In genomic region chr4:128862608-128863313, GRCh38 we compare ENCODE assay signal across 8 cellular contexts. TPM values are rescaled to one million over a fixed set of nuclear protein-coding genes. Genes with fewer than 3 reads are reported as not detected.
DNase-seq lines count a peak whose midpoint lies in the region; ATAC-seq and TF ChIP-seq lines count a peak whose summit lies in the region.

No MANE protein-coding gene starts in this region.

- H2BK15ac ChIP-seq in mesendoderm (replicated peaks; ENCODE audit: low read depth), result no peak overlapping the region

- no peak for TF ChIP-seq CTCF in SK-N-SH (IDR thresholded peaks at IDR 0.05)

- CTCF ChIA-PET in SK-N-SH (lab: Yijun Ruan, JAX), result interaction anchor here (0.6 to 2.6 kb wide), 34 partner anchors 8 to 672 kb away, joined by 3 to 15 read pairs (median 4); partner anchors contain the start of gene JADE1

- no peak for TF ChIP-seq EP300 in SK-N-SH (IDR thresholded peaks at IDR 0.05; ENCODE audit: borderline replicate concordance in 1 of 2, low read depth in 1 of 2, low read length in 1 of 2)

- no peak overlapping the region for H3K4ac ChIP-seq in mesendoderm (ENCODE audit: low read depth, low read length)

- no peak overlapping the region for H2AK5ac ChIP-seq in mesendoderm (ENCODE audit: low read length)

- no peak overlapping the region for H3K23ac ChIP-seq in mesendoderm (ENCODE audit: low read length)

- peaks cover 80% of the 10 kb centered on the region for H3K36me3 Mint-ChIP-seq in activated T-helper 2 cell treated with anti-CD3 and anti-CD28 coated beads, Interferon-gamma antibody, Interleukin-2, Interleukin-4, amounts not matched to agents 10 μg/mL and 5 μg/mL and 100 μg/mL, durations not matched to agents 14 hours and 24 hours and 36 hours (ENCODE audit: low read depth)

- DNase-seq in SK-N-SH (no peak), mesendoderm (peak; percentile 67), kidney glomerular epithelial cell (lab: John Stamatoyannopoulos, UW) (no peak), NCI-H2196 treated with DMSO at 0.1 percent for 48 hours (lab: John Stamatoyannopoulos, UW; ENCODE audit: unreplicated experiment) (no peak), AML-193 (lab: John Stamatoyannopoulos, UW) (no peak)
- DNase-seq in activated T-helper 2 cell treated with anti-CD3 and anti-CD28 coated beads, Interferon-gamma antibody, Interleukin-2, Interleukin-4, amounts not matched to agents 10 μg/mL and 5 μg/mL and 100 μg/mL, durations not matched to agents 14 hours and 24 hours and 36 hours (ENCODE audit: low spot score), result no peak

- H3K4me3 Mint-ChIP-seq in activated T-helper 2 cell treated with anti-CD3 and anti-CD28 coated beads, Interferon-gamma antibody, Interleukin-2, Interleukin-4, amounts not matched to agents 10 μg/mL and 5 μg/mL and 100 μg/mL, durations not matched to agents 14 hours and 24 hours and 36 hours (ENCODE audit: low read depth), result no peak overlapping the region

- peaks cover 7% of the 10 kb centered on the region; the same call in 1 of the 2 replicates for H3K79me2 ChIP-seq in SK-N-SH (ENCODE audit: insufficient read depth)
- H3K79me2 ChIP-seq in mesendoderm (ENCODE audit: control insufficient read depth, insufficient read depth, low read length), result peaks cover 9% of the 10 kb centered on the region

- no peaks in the 10 kb centered on the region for H4K20me1 ChIP-seq in SK-N-SH (ENCODE audit: insufficient read depth)

- no peaks in the 10 kb centered on the region for H3F3A ChIP-seq in SK-N-SH (replicated peaks; ENCODE audit: insufficient read depth)

- no peak overlapping the region for H3K18ac ChIP-seq in mesendoderm (ENCODE audit: low read length)

- H3K9me3 Mint-ChIP-seq in activated T-helper 2 cell treated with anti-CD3 and anti-CD28 coated beads, Interferon-gamma antibody, Interleukin-2, Interleukin-4, amounts not matched to agents 10 μg/mL and 5 μg/mL and 100 μg/mL, durations not matched to agents 14 hours and 24 hours and 36 hours, result no peaks in the 10 kb centered on the region

- H3K4me3 ChIP-seq in SK-N-SH (ENCODE audit: low read depth in 2 of 2, low read length in 1 of 2), result no peak overlapping the region
- no peak overlapping the region for H3K4me3 ChIP-seq in mesendoderm (ENCODE audit: low read length)

- no peaks in the 10 kb centered on the region for H3K27me3 ChIP-seq in SK-N-SH (ENCODE audit: insufficient read depth)
- no peaks in the 10 kb centered on the region for H3K27me3 ChIP-seq in mesendoderm (ENCODE audit: insufficient read depth, low read length, poor library complexity)

- H3K56ac ChIP-seq in mesendoderm (ENCODE audit: low read length), result peak overlapping the region; percentile 10

- WGBS in SK-N-SH (ENCODE audit: low lambda C conversion rate), result 88% methylated on average over 11 of the region's 14 CpGs
- WGBS in mesendoderm (ENCODE audit: extremely low coverage, insufficient coverage, low lambda C conversion rate), result no CpG with 5 or more reads among the region's 14 CpGs

- peaks cover 12% of the 10 kb centered on the region for H3K79me1 ChIP-seq in mesendoderm (ENCODE audit: low read length)

- TF ChIP-seq RAD21 in SK-N-SH (IDR thresholded peaks at IDR 0.05; ENCODE audit: low read length), result no peak

- no peak overlapping the region for H2BK120ac ChIP-seq in mesendoderm (ENCODE audit: low read depth, low read length)

- H3K9me3 ChIP-seq in SK-N-SH, result no peaks in the 10 kb centered on the region

- POLR2A ChIA-PET in SK-N-SH (lab: Yijun Ruan, JAX), result interaction anchor here (1.0 kb wide), 1 partner anchor 50 kb away, joined by 3 read pairs; no protein-coding TSS in a partner anchor

- H3K9ac ChIP-seq in SK-N-SH, result no peak overlapping the region
- H3K9ac ChIP-seq in mesendoderm (ENCODE audit: low read length), result no peak overlapping the region

- peaks cover 30 to 78% of the 10 kb centered on the region in 2 experiments for H3K36me3 ChIP-seq in SK-N-SH (replicated peaks in 1 of 2; ENCODE audit: control insufficient read depth in 1 of 2, insufficient read depth in 2 of 2, low read length in 1 of 2)
- H3K36me3 ChIP-seq in mesendoderm (ENCODE audit: control insufficient read depth, insufficient read depth, low read length), result peaks cover 10% of the 10 kb centered on the region

- no peak overlapping the region for H2BK5ac ChIP-seq in mesendoderm (ENCODE audit: low read length)

- H3K27ac Mint-ChIP-seq in activated T-helper 2 cell treated with anti-CD3 and anti-CD28 coated beads, Interferon-gamma antibody, Interleukin-2, Interleukin-4, amounts not matched to agents 10 μg/mL and 5 μg/mL and 100 μg/mL, durations not matched to agents 14 hours and 24 hours and 36 hours, result peak overlapping the region; percentile 67

- H3K27me3 Mint-ChIP-seq in activated T-helper 2 cell treated with anti-CD3 and anti-CD28 coated beads, Interferon-gamma antibody, Interleukin-2, Interleukin-4, amounts not matched to agents 10 μg/mL and 5 μg/mL and 100 μg/mL, durations not matched to agents 14 hours and 24 hours and 36 hours (ENCODE audit: low read depth), result no peaks in the 10 kb centered on the region

- H3K27ac ChIP-seq in SK-N-SH (ENCODE audit: low read depth in 2 of 2, low read length in 1 of 2) (no peak overlapping the region; a peak in 1 of 4 replicates), mesendoderm (ENCODE audit: low read depth, low read length) (no peak overlapping the region)

- H3K9me2 ChIP-seq in SK-N-SH, result no peaks in the 10 kb centered on the region

- H4K8ac ChIP-seq in mesendoderm (ENCODE audit: low read depth, low read length), result no peak overlapping the region

- H3K4me1 Mint-ChIP-seq in activated T-helper 2 cell treated with anti-CD3 and anti-CD28 coated beads, Interferon-gamma antibody, Interleukin-2, Interleukin-4, amounts not matched to agents 10 μg/mL and 5 μg/mL and 100 μg/mL, durations not matched to agents 14 hours and 24 hours and 36 hours (ENCODE audit: low read depth), result peaks cover 42% of the 10 kb centered on the region

- ATAC-seq in SK-N-SH treated with all-trans-retinoic acid at 6 μM for 48 hours (peak; percentile 14; the same call in 2 of the 3 replicates), HG03521 (IDR thresholded peaks at IDR 0.05; ENCODE audit: unreplicated experiment) (peak; percentile 38)

- intact Hi-C loops in activated T-helper 2 cell treated with anti-CD3 and anti-CD28 coated beads, Interferon-gamma antibody, Interleukin-2, Interleukin-4, amounts not matched to agents 10 μg/mL and 5 μg/mL and 100 μg/mL, durations not matched to agents 14 hours and 24 hours and 36 hours (cut with micrococcal nuclease), result loop anchor here (1.0 to 10.0 kb wide), 8 partner anchors 22 to 671 kb away; partner anchors contain the start of gene SCLT1

- H3K4me1 ChIP-seq in SK-N-SH (ENCODE audit: control insufficient read depth in 1 of 2, insufficient read depth in 2 of 2, low read depth in 1 of 2, low read length in 1 of 2), result peaks cover 0 to 23% of the 10 kb centered on the region in 2 experiments; a peak in 1 of 4 replicates
- peaks cover 2% of the 10 kb centered on the region for H3K4me1 ChIP-seq in mesendoderm (ENCODE audit: control insufficient read depth, low read depth, low read length)

- no peak overlapping the region for H2AFZ ChIP-seq in SK-N-SH (ENCODE audit: low read depth)

- H3K4me2 ChIP-seq in SK-N-SH, result no peak overlapping the region
- no peak overlapping the region for H3K4me2 ChIP-seq in mesendoderm (ENCODE audit: low read length)

- H4K5ac ChIP-seq in mesendoderm (ENCODE audit: low read length), result no peak overlapping the region

TF ChIP-seq in SK-N-SH treated with all-trans-retinoic acid at 6 μM for 48 hours, 23 proteins besides CTCF, POLR2A, EP300 and RAD21 (continues in another document):
- TF ChIP-seq ISL1 (CRISPR knock-in tag; IDR thresholded peaks at IDR 0.05) (no peak), ZFP30 (CRISPR knock-in tag; IDR thresholded peaks at IDR 0.05) (no peak), ZNF8 (CRISPR knock-in tag; IDR thresholded peaks at IDR 0.05) (no peak), GLIS3 (CRISPR knock-in tag; IDR thresholded peaks at IDR 0.05) (no peak), POU6F1 (CRISPR knock-in tag; IDR thresholded peaks at IDR 0.05; ENCODE audit: borderline replicate concordance, low read depth) (no peak)

TF ChIP-seq in SK-N-SH, 30 proteins besides CTCF, POLR2A, EP300 and RAD21:
- no peak for TF ChIP-seq YY1 (IDR thresholded peaks at IDR 0.05; ENCODE audit: low read depth)
- TF ChIP-seq FOXM1 (IDR thresholded peaks at IDR 0.05; ENCODE audit: low read depth), result no peak
- TF ChIP-seq JUND (IDR thresholded peaks at IDR 0.05), result no peak

RNA-seq across cellular contexts. Expression of gene JADE1, which starts 53.3 kb away (rescaled TPM):
- polyA plus RNA-seq in SK-N-SH (2012; rRNA removed), result 9.1 and 10.9 TPM in 2 replicates
- polyA plus RNA-seq in SK-N-SH (2012; cell fraction: cytosol; rRNA removed), result 9.6 and 11.1 TPM in 2 replicates
- 13.7 and 18.1 TPM in 2 replicates for polyA plus RNA-seq in SK-N-SH (2012; cell fraction: nucleus; rRNA removed)
- total RNA-seq in activated T-helper 2 cell treated with anti-CD3 and anti-CD28 coated beads, Interferon-gamma antibody, Interleukin-2, Interleukin-4, amounts not matched to agents 10 μg/mL and 5 μg/mL and 100 μg/mL, durations not matched to agents 14 hours and 24 hours and 36 hours, result 33.6 and 37.8 TPM in 2 replicates
- 28.4 TPM for polyA plus RNA-seq in mesendoderm (2013, experiment 1 of 2)
- 28.7 TPM for polyA plus RNA-seq in mesendoderm (2013, experiment 2 of 2)
